1 cellular context compared by ENCODE assay signal in genomic region chr14:61252354-61253063, GRCh38.
TF ChIP-seq lines count a peak whose summit lies in the region.

No MANE protein-coding gene starts in this region.

TF ChIP-seq in IMR-90, 13 proteins besides CTCF, POLR2A, EP300 and RAD21:
- TF ChIP-seq MAFK (IDR thresholded peaks at IDR 0.05; ENCODE audit: low read depth, low read length) = no peak
- TF ChIP-seq SMC3 (IDR thresholded peaks at IDR 0.05; ENCODE audit: low read depth, low read length) = peak; percentile 100
- no peak for TF ChIP-seq USF2 (IDR thresholded peaks at IDR 0.05; ENCODE audit: low read depth, low read length)
- TF ChIP-seq FOS (IDR thresholded peaks at IDR 0.05; ENCODE audit: low read depth, low read length) = peak; percentile 69
- no peak for TF ChIP-seq MAZ (IDR thresholded peaks at IDR 0.05; ENCODE audit: borderline replicate concordance, low read depth, low read length)
- TF ChIP-seq RCOR1 (IDR thresholded peaks at IDR 0.05; ENCODE audit: insufficient replicate concordance, low read length) = peak; percentile 66
- TF ChIP-seq MXI1 (IDR thresholded peaks at IDR 0.05; ENCODE audit: borderline replicate concordance, low read depth, low read length) = 0 out of 2 replicates have a peak, but pooled peaks have one; percentile 47
- no peak for TF ChIP-seq RFX5 (IDR thresholded peaks at IDR 0.05; ENCODE audit: low read depth, low read length)
- peak; percentile 97; the same call in 1 of the 2 replicates for TF ChIP-seq CHD1 (IDR thresholded peaks at IDR 0.05; ENCODE audit: low read depth, low read length)
- TF ChIP-seq NFE2L2 (IDR thresholded peaks at IDR 0.05; ENCODE audit: low read depth, low read length) = 0 out of 2 replicates have a peak, but pooled peaks have one; percentile 19
- peak; percentile 95 for TF ChIP-seq CEBPB (IDR thresholded peaks at IDR 0.05; ENCODE audit: low read depth, low read length)
- no peak for TF ChIP-seq ELK1 (IDR thresholded peaks at IDR 0.05; ENCODE audit: borderline replicate concordance, low read depth, low read length)
- TF ChIP-seq BHLHE40 (IDR thresholded peaks at IDR 0.05; ENCODE audit: low read depth, low read length) = peak; percentile 49; the same call in 1 of the 2 replicates
